In the genomic region with DNA sequence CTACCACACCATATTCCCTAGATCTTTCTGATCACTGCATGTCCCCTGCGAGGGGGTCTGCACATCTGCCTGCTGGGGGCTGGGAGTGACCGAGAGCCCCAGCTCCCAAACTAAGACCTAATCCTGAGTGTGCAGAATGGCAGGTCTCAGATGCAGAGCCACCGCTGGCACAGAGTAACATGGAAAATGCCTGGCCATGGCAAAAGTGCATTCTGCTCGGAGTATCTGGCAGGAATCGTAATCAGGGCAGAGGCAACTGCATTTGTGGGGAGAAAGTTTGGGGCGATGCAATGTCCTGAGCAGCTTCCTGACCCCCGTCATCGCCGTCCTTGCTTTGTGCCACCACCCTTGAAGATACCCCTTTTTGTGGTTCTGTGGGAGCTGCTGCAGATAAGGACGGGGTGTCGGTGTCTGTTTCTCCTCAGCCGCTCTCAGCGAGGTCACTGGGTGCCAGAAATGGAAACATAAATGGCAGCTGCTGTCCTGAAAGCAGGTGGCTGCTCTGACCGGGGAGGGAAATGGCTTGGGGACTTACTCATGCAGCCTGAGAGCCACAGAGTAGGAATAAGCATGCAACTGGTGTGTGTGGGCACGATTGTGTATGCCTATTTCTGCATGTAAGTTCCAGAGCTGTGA, we compare ENCODE assay signal across 21 cellular contexts.
DNase-seq lines count a peak whose midpoint lies in the region; ATAC-seq and TF ChIP-seq lines count a peak whose summit lies in the region.
"Had no signal": no experiment of that assay in that cellular context is flagged by ENCODE, and none has a peak within 500 bp of the region (broad histone marks: within the 10 kb centered on the region; RNA-seq: fewer than 3 reads in every experiment).

No MANE protein-coding gene starts in this region.

- no peak overlapping the region for H3K9ac ChIP-seq in BLaER1 treated with 17β-estradiol and CSF1 and Interleukin-3, amounts not matched to agents 10 nM and 100 nM
- H3K9ac ChIP-seq in neural progenitor cell = no peak overlapping the region
- no peak overlapping the region for H3K9ac ChIP-seq in smooth muscle cell (ENCODE audit: low read depth)

- H3K36me3 Mint-ChIP-seq in neural progenitor cell = peaks cover 2% of the 10 kb centered on the region
- H3K36me3 Mint-ChIP-seq: activated CD8-positive, alpha-beta memory T cell treated with anti-CD3 and anti-CD28 coated beads, Interleukin-2, amount 10 ng/mL, durations not matched to agents 7 days and 5 days; CD4-positive, CD25-positive, alpha-beta regulatory T cell had no signal

- no peaks in the 10 kb centered on the region for H3F3A ChIP-seq in neural progenitor cell (ENCODE audit: low read depth)
- peaks cover 21% of the 10 kb centered on the region for H3F3A ChIP-seq in smooth muscle cell (ENCODE audit: low read depth)

- H3K27me3 ChIP-seq in BLaER1 treated with 17β-estradiol and CSF1 and Interleukin-3, amounts not matched to agents 10 nM and 100 nM = no peaks in the 10 kb centered on the region
- H3K27me3 ChIP-seq in neural progenitor cell (no peaks in the 10 kb centered on the region), smooth muscle cell (ENCODE audit: low read depth) (no peaks in the 10 kb centered on the region)
- H3K27me3 ChIP-seq: breast epithelium, foreskin keratinocyte, Peyer's patch had no signal

- peaks cover 0 to 17% (median 7%) of the 10 kb centered on the region in 11 experiments; a peak in 13 of 22 replicates for H3K9me3 ChIP-seq in BLaER1 treated with 17β-estradiol and CSF1 and Interleukin-3, amounts not matched to agents 10 nM and 100 nM (replicated peaks in 1 of 11)
- H3K9me3 ChIP-seq in neural progenitor cell (ENCODE audit: low read depth) (no peaks in the 10 kb centered on the region), smooth muscle cell (replicated peaks; ENCODE audit: low read depth) (no peaks in the 10 kb centered on the region)
- H3K9me3 ChIP-seq: breast epithelium, mucosa of descending colon, Peyer's patch had no signal

- H3K4me1 ChIP-seq in BLaER1 treated with 17β-estradiol and CSF1 and Interleukin-3, amounts not matched to agents 10 nM and 100 nM = peaks cover 20 to 46% (median 36%) of the 10 kb centered on the region in 10 experiments
- H3K4me1 ChIP-seq in neural progenitor cell (peaks cover 13% of the 10 kb centered on the region), smooth muscle cell (ENCODE audit: low read depth) (peaks cover 18% of the 10 kb centered on the region)
- H3K4me1 ChIP-seq: foreskin keratinocyte had no signal

- H3K4me1 Mint-ChIP-seq in neural progenitor cell = peaks cover 16% of the 10 kb centered on the region

- no peak for TF ChIP-seq CTCF in NB4 (IDR thresholded peaks at IDR 0.05; ENCODE audit: low read depth, low read length)
- TF ChIP-seq CTCF in neural progenitor cell (IDR thresholded peaks at IDR 0.05) = no peak
- no peak for TF ChIP-seq CTCF in smooth muscle cell (IDR thresholded peaks at IDR 0.05; ENCODE audit: borderline replicate concordance, insufficient read depth, poor library complexity, severe bottlenecking)

- no peaks in the 10 kb centered on the region for H3K36me3 ChIP-seq in BLaER1 treated with 17β-estradiol and CSF1 and Interleukin-3, amounts not matched to agents 10 nM and 100 nM
- no peaks in the 10 kb centered on the region for H3K36me3 ChIP-seq in neural progenitor cell
- no peaks in the 10 kb centered on the region for H3K36me3 ChIP-seq in smooth muscle cell (ENCODE audit: low read depth)
- H3K36me3 ChIP-seq: breast epithelium, Peyer's patch had no signal

- intact Hi-C loops in Right ventricle myocardium superior (cut with DNase I) = no loop called here

- no peak overlapping the region for H3K27ac ChIP-seq in BLaER1 treated with 17β-estradiol and CSF1 and Interleukin-3, amounts not matched to agents 10 nM and 100 nM
- H3K27ac ChIP-seq in neural progenitor cell (no peak overlapping the region), smooth muscle cell (ENCODE audit: low read depth) (no peak overlapping the region)
- H3K27ac ChIP-seq: breast epithelium, foreskin keratinocyte, Peyer's patch, skin epidermis had no signal

- H2AFZ ChIP-seq in neural progenitor cell (replicated peaks) (no peak overlapping the region), smooth muscle cell (ENCODE audit: low read depth) (no peak overlapping the region)

- peak; percentile 62 for ATAC-seq in Right ventricle myocardium superior (ENCODE audit: poor library complexity)
- no peak for ATAC-seq in GM19351 (IDR thresholded peaks at IDR 0.05; ENCODE audit: unreplicated experiment)
- ATAC-seq: activated CD8-positive, alpha-beta memory T cell treated with anti-CD3 and anti-CD28 coated beads, Interleukin-2, amount 10 ng/mL, durations not matched to agents 7 days and 5 days; foreskin keratinocyte; mucosa of descending colon had no signal

- TF ChIP-seq POLR2A in NB4 (IDR thresholded peaks at IDR 0.05; ENCODE audit: extremely low read depth, insufficient read length) = no peak

- H3K79me2 ChIP-seq in neural progenitor cell (ENCODE audit: low read depth) (no peaks in the 10 kb centered on the region), smooth muscle cell (ENCODE audit: low read depth) (no peaks in the 10 kb centered on the region)

- peak overlapping the region; percentile 72 for H3K27ac Mint-ChIP-seq in neural progenitor cell
- H3K27ac Mint-ChIP-seq: activated CD8-positive, alpha-beta memory T cell treated with anti-CD3 and anti-CD28 coated beads, Interleukin-2, amount 10 ng/mL, durations not matched to agents 7 days and 5 days; CD4-positive, CD25-positive, alpha-beta regulatory T cell had no signal

- no peaks in the 10 kb centered on the region for H3K9me3 Mint-ChIP-seq in neural progenitor cell
- H3K9me3 Mint-ChIP-seq: CD4-positive, CD25-positive, alpha-beta regulatory T cell had no signal

- DNase-seq in NB4 (ENCODE audit: low read depth) = peak; percentile 55
- peak; percentile 59 for DNase-seq in Right ventricle myocardium superior
- DNase-seq in neural progenitor cell (ENCODE audit: low spot score) = no peak
- DNase-seq in activated T-cell treated with anti-CD3 and anti-CD28 coated beads, Interleukin-2, amount 50 U/mL, for 1 hour = no peak
- no peak for DNase-seq in midbrain (lab: John Stamatoyannopoulos, UW)
- no peak for DNase-seq in smooth muscle cell (lab: John Stamatoyannopoulos, UW; ENCODE audit: unreplicated experiment)
- DNase-seq: activated CD4-positive, alpha-beta T cell treated with anti-CD3 and anti-CD28 coated beads for 48 hours; activated CD8-positive, alpha-beta memory T cell treated with anti-CD3 and anti-CD28 coated beads, Interleukin-2, amount 10 ng/mL, durations not matched to agents 7 days and 5 days; CD4-positive, CD25-positive, alpha-beta regulatory T cell; GDM1; H7; mucosa of descending colon; NCI-H1694; NCI-H748 treated with DMSO at 0.1 percent for 48 hours; Peyer's patch; stimulated activated CD4-positive, alpha-beta T cell treated with anti-CD3 and anti-CD28 coated beads, Interleukin-4, amount 100 ng/mL, for 1 hour had no signal

- no peaks in the 10 kb centered on the region for H4K20me1 ChIP-seq in BLaER1 treated with 17β-estradiol and CSF1 and Interleukin-3, amounts not matched to agents 10 nM and 100 nM
- no peaks in the 10 kb centered on the region for H4K20me1 ChIP-seq in neural progenitor cell (ENCODE audit: low read depth)
- H4K20me1 ChIP-seq in smooth muscle cell (ENCODE audit: low read depth) = no peaks in the 10 kb centered on the region

- no peak overlapping the region for H3K4me3 ChIP-seq in BLaER1 treated with 17β-estradiol and CSF1 and Interleukin-3, amounts not matched to agents 10 nM and 100 nM
- no peak overlapping the region for H3K4me3 ChIP-seq in NB4 (ENCODE audit: low read depth, low read length)
- no peak overlapping the region for H3K4me3 ChIP-seq in neural progenitor cell
- H3K4me3 ChIP-seq in smooth muscle cell = no peak overlapping the region
- H3K4me3 ChIP-seq: breast epithelium, mucosa of descending colon, Peyer's patch, skin epidermis had no signal

- peaks cover 4% of the 10 kb centered on the region for H3K27me3 Mint-ChIP-seq in neural progenitor cell (ENCODE audit: insufficient read depth, low read depth)

- H3K4me3 Mint-ChIP-seq in neural progenitor cell = no peak overlapping the region
- H3K4me3 Mint-ChIP-seq: activated CD8-positive, alpha-beta memory T cell treated with anti-CD3 and anti-CD28 coated beads, Interleukin-2, amount 10 ng/mL, durations not matched to agents 7 days and 5 days; CD4-positive, CD25-positive, alpha-beta regulatory T cell had no signal

- peak overlapping the region in 8 of 11 experiments; percentile 0 to 42 (median 14); a peak in 7 of 22 replicates for H3K4me2 ChIP-seq in BLaER1 treated with 17β-estradiol and CSF1 and Interleukin-3, amounts not matched to agents 10 nM and 100 nM
- no peak overlapping the region for H3K4me2 ChIP-seq in neural progenitor cell
- H3K4me2 ChIP-seq in smooth muscle cell = no peak overlapping the region

- WGBS in smooth muscle cell (ENCODE audit: low lambda C conversion rate) = 54% methylated on average over 15 of the region's 15 CpGs

Comparison
In these comparisons a context has a peak if more than half of its experiments do, and no peak if none do; other contexts are left out.
1. H3K4me2 ChIP-seq: peak in BLaER1 treated with 17β-estradiol and CSF1 and Interleukin-3, amounts not matched to agents 10 nM and 100 nM (8 of 11); none in neural progenitor cell (single experiment) and smooth muscle cell (single experiment).
2. DNase-seq: peak in NB4 (single experiment) and Right ventricle myocardium superior (single experiment); none in neural progenitor cell (single experiment), activated T-cell treated with anti-CD3 and anti-CD28 coated beads, Interleukin-2, amount 50 U/mL, for 1 hour (single experiment), midbrain (single experiment) and smooth muscle cell (single experiment).